In genomic region chr7:106176414-106177294, GRCh38 we compare ENCODE assay signal across 8 cellular contexts.
DNase-seq lines count a peak whose midpoint lies in the region; ATAC-seq and TF ChIP-seq lines count a peak whose summit lies in the region.

No MANE protein-coding gene starts in this region.

- CTCF ChIA-PET in HEK293T (lab: Yijun Ruan, JAX), result interaction anchor here (0.5 to 4.8 kb wide), 15 partner anchors 10 to 721 kb away, joined by 3 to 36 read pairs (median 3); no protein-coding TSS in a partner anchor

- ATAC-seq in GM18505 (IDR thresholded peaks at IDR 0.05; ENCODE audit: unreplicated experiment), result no peak

- POLR2A ChIA-PET in HEK293T (lab: Yijun Ruan, JAX), result interaction anchor here (1.0 kb wide), 1 partner anchor 108 kb away, joined by 3 read pairs; the partner anchor contains the start of gene NAMPT

- no peak overlapping the region for H3K27ac ChIP-seq in caudate nucleus (ENCODE audit: low read depth, low read length)

- no peak for TF ChIP-seq POLR2A in GM18505 (IDR thresholded peaks at IDR 0.05; ENCODE audit: borderline replicate concordance, extremely low read depth, insufficient read depth, insufficient read length)

- DNase-seq in EH (ENCODE audit: low read depth), result peak; percentile 80
- DNase-seq in HEK293T (ENCODE audit: extremely low spot score), result peak; percentile 88
- DNase-seq in NCI-H2107 (lab: John Stamatoyannopoulos, UW), result peak; percentile 55
- peak; percentile 29 to 57 (median 44) for DNase-seq in activated CD4-positive, CD25-positive, alpha-beta regulatory T cell (lab: John Stamatoyannopoulos, UW)
- peak in 60 of 61 donors; percentile 5 to 82 (median 56) for DNase-seq in caudate nucleus (lab: John Stamatoyannopoulos, UW)
- DNase-seq in kidney tubule cell (ENCODE audit: low spot score), result peak; percentile 80
- DNase-seq in stimulated activated CD4-positive, alpha-beta T cell treated with anti-CD3 and anti-CD28 coated beads, Interleukin-1b, Interleukin-23, amount 100 ng/mL, for 48 hours, result peak; percentile 66

TF ChIP-seq in HEK293T, 16 proteins besides CTCF, POLR2A, EP300 and RAD21:
- no peak for TF ChIP-seq LEF1 (IDR thresholded peaks at IDR 0.05; ENCODE audit: borderline replicate concordance)
- TF ChIP-seq L3MBTL2 (conservative IDR thresholded peaks at IDR 0.05), result peak; percentile 29; the same call in 1 of the 2 replicates
- no peak for TF ChIP-seq FOXK2 (IDR thresholded peaks at IDR 0.05)
